25 cellular contexts compared by ENCODE assay signal in genomic region chr14:71338153-71338552, GRCh38.
"Had no signal": no experiment of that assay in that cellular context is flagged by ENCODE, and none has a peak within 500 bp of the region (broad histone marks: within the 10 kb centered on the region; RNA-seq: fewer than 3 reads in every experiment).

No MANE protein-coding gene starts in this region.

- H3K4me1 ChIP-seq: foreskin keratinocyte had no signal

- H3K4me1 Mint-ChIP-seq: neural crest cell had no signal

- DNase-seq: activated CD4-positive, alpha-beta T cell treated with anti-CD3 and anti-CD28 coated beads for 36 hours; activated CD4-positive, CD25-positive, alpha-beta regulatory T cell; activated CD8-positive, alpha-beta memory T cell treated with anti-CD3 and anti-CD28 coated beads, Interleukin-2, amount 10 ng/mL, durations not matched to agents 7 days and 5 days; activated CD8-positive, alpha-beta T cell treated with anti-CD3 and anti-CD28 coated beads, Interleukin-2, amount 10 ng/mL, durations not matched to agents 7 days and 5 days; activated T-cell treated with anti-CD3 and anti-CD28 coated beads, Interleukin-2, amount 50 U/mL, for 48 hours; anterior cingulate cortex; dermis blood vessel endothelial cell; effector CD4-positive, alpha-beta T cell; foreskin keratinocyte; heart right ventricle; left cardiac atrium; left ventricle myocardium superior; mammary epithelial cell; midbrain; naive thymus-derived CD8-positive, alpha-beta T cell; occipital lobe; right cardiac atrium; spleen; stimulated activated naive CD4-positive, alpha-beta T cell; tibial artery had no signal

- H3K9me3 Mint-ChIP-seq: activated naive CD4-positive, alpha-beta T cell treated with anti-CD3 and anti-CD28 coated beads, Interleukin-2, amount 50 U/mL, for 24 hours had no signal

- H3K4me3 ChIP-seq: esophagus muscularis mucosa, heart right ventricle, spleen, suprapubic skin, tibial artery had no signal

- H3K4me3 Mint-ChIP-seq: activated CD4-positive, alpha-beta T cell treated with anti-CD3 and anti-CD28 coated beads for 36 hours; activated CD8-positive, alpha-beta memory T cell treated with anti-CD3 and anti-CD28 coated beads, Interleukin-2, amount 10 ng/mL, durations not matched to agents 7 days and 5 days; activated CD8-positive, alpha-beta T cell treated with anti-CD3 and anti-CD28 coated beads, Interleukin-2, amount 10 ng/mL, durations not matched to agents 7 days and 5 days; activated naive CD4-positive, alpha-beta T cell treated with anti-CD3 and anti-CD28 coated beads, Interleukin-2, amount 50 U/mL, for 24 hours; naive thymus-derived CD8-positive, alpha-beta T cell; neural crest cell had no signal

- H3K27me3 ChIP-seq: esophagus muscularis mucosa, foreskin keratinocyte, heart right ventricle, spleen, suprapubic skin, tibial artery had no signal

- H3K9me3 ChIP-seq: esophagus muscularis mucosa, heart right ventricle, spleen, suprapubic skin, tibial artery had no signal

- H3K36me3 ChIP-seq: esophagus muscularis mucosa, heart right ventricle, suprapubic skin, tibial artery had no signal

- ATAC-seq: activated CD4-positive, alpha-beta T cell treated with anti-CD3 and anti-CD28 coated beads for 36 hours; activated CD8-positive, alpha-beta memory T cell treated with anti-CD3 and anti-CD28 coated beads, Interleukin-2, amount 10 ng/mL, durations not matched to agents 7 days and 5 days; activated CD8-positive, alpha-beta T cell treated with anti-CD3 and anti-CD28 coated beads, Interleukin-2, amount 10 ng/mL, durations not matched to agents 7 days and 5 days; foreskin keratinocyte; heart right ventricle; left cardiac atrium; left ventricle myocardium superior; naive thymus-derived CD8-positive, alpha-beta T cell; right cardiac atrium had no signal

- H3K27ac Mint-ChIP-seq: activated CD4-positive, alpha-beta T cell treated with anti-CD3 and anti-CD28 coated beads for 36 hours; activated CD8-positive, alpha-beta memory T cell treated with anti-CD3 and anti-CD28 coated beads, Interleukin-2, amount 10 ng/mL, durations not matched to agents 7 days and 5 days; activated CD8-positive, alpha-beta T cell treated with anti-CD3 and anti-CD28 coated beads, Interleukin-2, amount 10 ng/mL, durations not matched to agents 7 days and 5 days; activated naive CD4-positive, alpha-beta T cell treated with anti-CD3 and anti-CD28 coated beads, Interleukin-2, amount 50 U/mL, for 24 hours; activated T-helper 2 cell treated with anti-CD3 and anti-CD28 coated beads, Interferon-gamma antibody, Interleukin-2, Interleukin-4, amounts not matched to agents 10 μg/mL and 5 μg/mL and 100 μg/mL, durations not matched to agents 14 hours and 24 hours and 36 hours had no signal

- H3K27me3 Mint-ChIP-seq: activated CD4-positive, alpha-beta T cell treated with anti-CD3 and anti-CD28 coated beads for 36 hours; activated CD8-positive, alpha-beta memory T cell treated with anti-CD3 and anti-CD28 coated beads, Interleukin-2, amount 10 ng/mL, durations not matched to agents 7 days and 5 days; activated naive CD4-positive, alpha-beta T cell treated with anti-CD3 and anti-CD28 coated beads, Interleukin-2, amount 50 U/mL, for 24 hours; naive thymus-derived CD8-positive, alpha-beta T cell had no signal
